18 cellular contexts compared by ENCODE assay signal in the genomic region with DNA sequence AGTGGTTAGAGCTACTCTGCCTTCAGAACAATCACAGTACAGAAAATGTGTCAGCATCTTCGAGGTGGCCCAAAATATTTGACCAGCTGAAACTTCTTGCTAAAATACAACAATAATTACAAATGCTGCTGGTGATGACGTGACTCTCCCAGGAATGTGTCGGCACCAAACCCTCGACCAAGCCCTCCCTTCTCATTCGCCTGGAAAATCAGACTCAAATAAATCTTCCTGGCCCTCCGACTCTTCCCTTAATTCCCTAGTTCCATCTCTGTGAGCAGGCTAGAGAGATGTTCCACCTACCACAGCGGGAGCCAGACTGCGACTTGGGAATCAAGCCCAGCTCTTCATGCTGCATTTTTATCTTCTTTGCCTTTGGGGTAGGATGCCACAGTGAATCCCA. TPM values are rescaled to one million over a fixed set of nuclear protein-coding genes. Genes with fewer than 3 reads are reported as not detected.
A peak's percentile ranks its signal among the peaks of the same experiment; 100 is the strongest.
DNase-seq lines count a peak whose midpoint lies in the region; ATAC-seq and TF ChIP-seq lines count a peak whose summit lies in the region.
"Had no signal": no experiment of that assay in that cellular context is flagged by ENCODE, and none has a peak within 500 bp of the region (broad histone marks: within the 10 kb centered on the region; RNA-seq: fewer than 3 reads in every experiment).

No MANE protein-coding gene starts in this region.

- intact Hi-C loops in body of pancreas (cut with DNase I): no loop called here

- H3K36me3 ChIP-seq in body of pancreas (replicated peaks in 1 of 2; ENCODE audit: insufficient read depth in 1 of 2, low read depth in 2 of 2): no peaks in the 10 kb centered on the region

- no peaks in the 10 kb centered on the region for H3K9me3 Mint-ChIP-seq in memory B cell
- H3K9me3 Mint-ChIP-seq: CD4-positive, CD25-positive, alpha-beta regulatory T cell; HFFc6 had no signal

- peak overlapping the region; percentile 67 to 86 (median 84) for H3K27ac ChIP-seq in body of pancreas

- H3K27me3 Mint-ChIP-seq in memory B cell: no peaks in the 10 kb centered on the region
- H3K27me3 Mint-ChIP-seq: CD4-positive, CD25-positive, alpha-beta regulatory T cell had no signal

- in situ Hi-C loops in Caki2 (cut with HindIII; ENCODE audit: low pct_unique_long_range_greater_than_20kb, low sequenced_read_pairs): no loop called here

- TF ChIP-seq POLR2A in body of pancreas (IDR thresholded peaks at IDR 0.05): peak; percentile 40 to 77 (median 74)

- peaks cover 19% of the 10 kb centered on the region for H3K4me1 Mint-ChIP-seq in memory B cell

- ATAC-seq in body of pancreas: peak; percentile 39
- no peak for ATAC-seq in memory B cell (ENCODE audit: low read depth)
- no peak for ATAC-seq in HG02763 (IDR thresholded peaks at IDR 0.05; ENCODE audit: unreplicated experiment)
- no peak for ATAC-seq in GM21723 (IDR thresholded peaks at IDR 0.05; ENCODE audit: unreplicated experiment)
- no peak for ATAC-seq in GM19328 (IDR thresholded peaks at IDR 0.05; ENCODE audit: unreplicated experiment)

- 17 to 22% methylated on average over 8 of the region's 8 CpGs for WGBS in body of pancreas, 2 donors

- no peak overlapping the region for H3K4me3 Mint-ChIP-seq in memory B cell
- H3K4me3 Mint-ChIP-seq: CD4-positive, CD25-positive, alpha-beta regulatory T cell; HFFc6 had no signal

- H3K27me3 ChIP-seq in body of pancreas: no peaks in the 10 kb centered on the region

- peaks cover 42% of the 10 kb centered on the region for H3K4me1 ChIP-seq in body of pancreas

- DNase-seq in Caki2 (ENCODE audit: low read depth): peak; percentile 49
- peak; percentile 64 for DNase-seq in M059J (ENCODE audit: low read depth)
- DNase-seq in body of pancreas: peak; percentile 69 to 74 (median 72)
- DNase-seq in memory B cell (ENCODE audit: low spot score in 2 of 2): no peak
- no peak for DNase-seq in GM19238 (ENCODE audit: insufficient read length, low spot score)
- DNase-seq: Calu3; CD4-positive, CD25-positive, alpha-beta regulatory T cell; GF-D8; HFFc6; Karpas-422; NCI-H187 treated with DMSO at 0.1 percent for 48 hours; NCI-H2171; NCI-H510A; SHP77 treated with DMSO at 0.1 percent for 48 hours had no signal

- no peaks in the 10 kb centered on the region for H3K36me3 Mint-ChIP-seq in memory B cell
- H3K36me3 Mint-ChIP-seq: CD4-positive, CD25-positive, alpha-beta regulatory T cell had no signal

- no peak for TF ChIP-seq CTCF in body of pancreas (IDR thresholded peaks at IDR 0.05)

- H3K27ac Mint-ChIP-seq in memory B cell: peak overlapping the region; percentile 60
- H3K27ac Mint-ChIP-seq: CD4-positive, CD25-positive, alpha-beta regulatory T cell; HFFc6 had no signal

- H3K9me3 ChIP-seq in body of pancreas: no peaks in the 10 kb centered on the region

- H3K4me3 ChIP-seq in body of pancreas: no peak overlapping the region

RNA-seq across cellular contexts. Expression of a gene that starts 4.1 kb away (rescaled TPM):
- not detected in 2 replicates for total RNA-seq in Caki2 (2014; rRNA removed; shearing (Covaris generic); ENCODE audit: low replicate concordance)
- total RNA-seq in M059J (2014; rRNA removed; shearing (Covaris generic)): not detected in 2 replicates
- over 10,000 TPM; 15,993 to 74,693 TPM for total RNA-seq in body of pancreas
- total RNA-seq: H4, HFFc6 had no signal

RNA-seq across cellular contexts. Expression of a gene that starts 25.6 kb away (rescaled TPM):
- not detected in 2 replicates for total RNA-seq in Caki2 (2014; rRNA removed; shearing (Covaris generic); ENCODE audit: low replicate concordance)
- not detected in 2 replicates for total RNA-seq in M059J (2014; rRNA removed; shearing (Covaris generic))
- over 10,000 TPM; 29,602 to 44,177 TPM for total RNA-seq in body of pancreas
- total RNA-seq: CD4-positive, CD25-positive, alpha-beta regulatory T cell; H4; HFFc6 had no signal

Comparison
In these comparisons a context has a peak if more than half of its experiments do, and no peak if none do; other contexts are left out.
1. DNase-seq: peak in Caki2 (single experiment), M059J (single experiment) and body of pancreas (4 of 4); none in memory B cell (0 of 2) and GM19238 (single experiment).
2. RNA of a gene that starts 4.1 kb away (total RNA-seq): 15,993 to 74,693 TPM in body of pancreas; not detected in Caki2 and not detected in M059J; every median in the first group is over 1,000 times any median in the second.
3. RNA of a gene that starts 25.6 kb away (total RNA-seq): 29,602 to 44,177 TPM in body of pancreas; not detected in Caki2 and not detected in M059J; every median in the first group is over 1,000 times any median in the second.